8 cellular contexts compared by ENCODE assay signal in genomic region chrX:48971325-48972213, GRCh38. TPM values are rescaled to one million over a fixed set of nuclear protein-coding genes. Genes with fewer than 3 reads are reported as not detected.
DNase-seq lines count a peak whose midpoint lies in the region; ATAC-seq and TF ChIP-seq lines count a peak whose summit lies in the region.

TSS of gene KCND1 (minus strand) at chrX:48971844. CDS start at chrX:48970271, 1,573 bp downstream.

- no peak within 1 kb of the TSS for H2AK5ac ChIP-seq in H9 (ENCODE audit: insufficient read length, low read length)

- no peak for ATAC-seq in GM18505 (IDR thresholded peaks at IDR 0.05; ENCODE audit: unreplicated experiment)
- ATAC-seq in GM21381 (IDR thresholded peaks at IDR 0.05; ENCODE audit: unreplicated experiment), result no peak

- no peak within 1 kb of the TSS for H3K18ac ChIP-seq in H9 (ENCODE audit: insufficient read length, low read depth, low read length)

- H2BK20ac ChIP-seq in H9 (ENCODE audit: low read depth, low read length, poor library complexity, severe bottlenecking), result no peak within 1 kb of the TSS

- peaks cover 10% of the 10 kb centered on the region for H3K23me2 ChIP-seq in H9 (ENCODE audit: insufficient read length, low read depth, low read length, poor library complexity, severe bottlenecking)

- no peak within 1 kb of the TSS for H4K91ac ChIP-seq in H9 (ENCODE audit: insufficient read length, low read depth, low read length)

- DNase-seq in ACHN (peak; percentile 53), H9 (peak; percentile 77), right atrium auricular region (ENCODE audit: low spot score) (no peak), renal cortical epithelial cell (ENCODE audit: low read depth) (peak; percentile 24), NCI-H2029 treated with DMSO at 0.1 percent for 48 hours (lab: John Stamatoyannopoulos, UW) (no peak)
- DNase-seq in activated naive CD8-positive, alpha-beta T cell treated with anti-CD3 and anti-CD28 coated beads for 36 hours, result peak; percentile 4

- in situ Hi-C loops in ACHN (cut with HindIII; ENCODE audit: low pct_ligation_motif_present, low pct_unique_long_range_greater_than_20kb, low sequenced_read_pairs), result no loop called here

- H2BK15ac ChIP-seq in H9 (ENCODE audit: low read depth, low read length), result no peak within 1 kb of the TSS

- H3K27ac Mint-ChIP-seq in H9, result peak within 1 kb of the TSS; percentile 48 to 90 (median 83); a peak in 4 of 7 replicates
- no peak within 1 kb of the TSS for H3K27ac Mint-ChIP-seq in activated naive CD8-positive, alpha-beta T cell treated with anti-CD3 and anti-CD28 coated beads for 36 hours

- no peak within 1 kb of the TSS for H4K5ac ChIP-seq in H9 (ENCODE audit: insufficient read length, low read depth, low read length)

- H3K4me1 Mint-ChIP-seq in H9, result peaks cover 8 to 9% of the 10 kb centered on the region in 2 experiments; a peak in 3 of 4 replicates
- peaks cover 15% of the 10 kb centered on the region for H3K4me1 Mint-ChIP-seq in activated naive CD8-positive, alpha-beta T cell treated with anti-CD3 and anti-CD28 coated beads for 36 hours

- no peak within 1 kb of the TSS; the same call in 1 of the 2 replicates for H3K14ac ChIP-seq in H9 (ENCODE audit: insufficient read depth, low read length)

- no peak within 1 kb of the TSS for H3K56ac ChIP-seq in H9 (ENCODE audit: insufficient read length, low read depth, low read length)

- no peaks in the 10 kb centered on the region for H3K9me3 ChIP-seq in H9 (ENCODE audit: control insufficient read depth, low read depth, low read length)
- no peaks in the 10 kb centered on the region for H3K9me3 ChIP-seq in right atrium auricular region

- H3K4me2 ChIP-seq in H9 (ENCODE audit: insufficient read depth, insufficient read length, low read length), result peak within 1 kb of the TSS; percentile 70

- no peak within 1 kb of the TSS for H2AFZ ChIP-seq in H9 (ENCODE audit: low read length)

- no peak within 1 kb of the TSS for H3T11ph ChIP-seq in H9 (ENCODE audit: low read length)

- H3K9me3 Mint-ChIP-seq in H9, result peaks cover 72 to 84% of the 10 kb centered on the region in 2 experiments
- H3K9me3 Mint-ChIP-seq in activated naive CD8-positive, alpha-beta T cell treated with anti-CD3 and anti-CD28 coated beads for 36 hours, result no peaks in the 10 kb centered on the region

- peaks cover 9 to 29% (median 25%) of the 10 kb centered on the region in 3 experiments for H3K36me3 Mint-ChIP-seq in H9 (ENCODE audit: insufficient read depth in 1 of 3, low read depth in 3 of 3)
- H3K36me3 Mint-ChIP-seq in activated naive CD8-positive, alpha-beta T cell treated with anti-CD3 and anti-CD28 coated beads for 36 hours, result peaks cover 7% of the 10 kb centered on the region

- H3K4me3 Mint-ChIP-seq in H9, result peak within 1 kb of the TSS; percentile 69 to 84
- H3K4me3 Mint-ChIP-seq in activated naive CD8-positive, alpha-beta T cell treated with anti-CD3 and anti-CD28 coated beads for 36 hours, result peak within 1 kb of the TSS; percentile 51

- TF ChIP-seq POLR2A in GM18505 (IDR thresholded peaks at IDR 0.05; ENCODE audit: borderline replicate concordance, extremely low read depth, insufficient read depth, insufficient read length), result no peak

- WGBS in H9 (ENCODE audit: extremely low coverage, insufficient read length, low lambda C conversion rate), result no CpG with 5 or more reads among the region's 28 CpGs

- peak within 1 kb of the TSS; percentile 29 for H3K9ac ChIP-seq in H9 (ENCODE audit: extremely low read depth, insufficient read length, low read length)

- H4K8ac ChIP-seq in H9 (replicated peaks; ENCODE audit: insufficient read length, low read depth, low read length), result no peak within 1 kb of the TSS

- no peak within 1 kb of the TSS for H3K4ac ChIP-seq in H9 (ENCODE audit: low read depth, low read length)

- H2BK5ac ChIP-seq in H9 (ENCODE audit: insufficient read length, low read length), result no peak within 1 kb of the TSS

- H3K79me2 ChIP-seq in H9 (ENCODE audit: insufficient read depth, low read length), result no peaks in the 10 kb centered on the region

- H3K27me3 ChIP-seq in H9 (ENCODE audit: insufficient read depth, low read length), result no peaks in the 10 kb centered on the region
- H3K27me3 ChIP-seq in right atrium auricular region, result no peaks in the 10 kb centered on the region

- H3K4me1 ChIP-seq in H9 (ENCODE audit: insufficient read depth, low read length) (no peaks in the 10 kb centered on the region), right atrium auricular region (peaks cover 0 to 17% of the 10 kb centered on the region in 2 donors)

- peaks cover 2% of the 10 kb centered on the region; the same call in 1 of the 2 replicates for H3K27me3 Mint-ChIP-seq in H9 (ENCODE audit: low read depth)
- no peaks in the 10 kb centered on the region for H3K27me3 Mint-ChIP-seq in activated naive CD8-positive, alpha-beta T cell treated with anti-CD3 and anti-CD28 coated beads for 36 hours

- H3K4me3 ChIP-seq in right atrium auricular region, result peak within 1 kb of the TSS; percentile 11 to 40

- no peaks in the 10 kb centered on the region for H4K20me1 ChIP-seq in H9 (ENCODE audit: control insufficient read depth, insufficient read depth, insufficient read length)

- H3K27ac ChIP-seq in H9 (ENCODE audit: insufficient read length, low read depth, low read length), result no peak within 1 kb of the TSS
- peak within 1 kb of the TSS; percentile 28 to 36 for H3K27ac ChIP-seq in right atrium auricular region

- H2BK120ac ChIP-seq in H9 (ENCODE audit: low read depth, low read length, poor library complexity, severe bottlenecking), result no peak within 1 kb of the TSS

- H2BK12ac ChIP-seq in H9 (ENCODE audit: insufficient read length, low read depth, low read length), result no peak within 1 kb of the TSS

- H3K79me1 ChIP-seq in H9 (ENCODE audit: insufficient read depth, low read depth, low read length, poor library complexity, severe bottlenecking), result no peaks in the 10 kb centered on the region

- H3K36me3 ChIP-seq in right atrium auricular region, result no peaks in the 10 kb centered on the region

- H3K23ac ChIP-seq in H9 (ENCODE audit: insufficient read length, low read depth, low read length), result no peak within 1 kb of the TSS

- no peak for TF ChIP-seq CTCF in H9 (conservative IDR thresholded peaks at IDR 0.05)
- TF ChIP-seq CTCF in right atrium auricular region (IDR thresholded peaks at IDR 0.05), result no peak

RNA-seq across cellular contexts. Expression of gene KCND1, which starts in this region (rescaled TPM):
- total RNA-seq in H9 (2021) (5.7 and 7.0 TPM in 2 replicates), right atrium auricular region (1 to 10 TPM; 1.3 to 1.5 TPM), renal cortical epithelial cell (7.1 and 14.0 TPM in 2 replicates)
- total RNA-seq in activated naive CD8-positive, alpha-beta T cell treated with anti-CD3 and anti-CD28 coated beads for 36 hours, result 1 to 10 TPM; 1.2 to 1.3 TPM

Comparison
In these comparisons a context has a peak if more than half of its experiments do, and no peak if none do; other contexts are left out.
1. DNase-seq: peak in ACHN (single experiment), H9 (single experiment), activated naive CD8-positive, alpha-beta T cell treated with anti-CD3 and anti-CD28 coated beads for 36 hours (single experiment) and renal cortical epithelial cell (single experiment); none in right atrium auricular region (single experiment) and NCI-H2029 treated with DMSO at 0.1 percent for 48 hours (single experiment).